1 cellular context compared by ENCODE assay signal in the genomic region with DNA sequence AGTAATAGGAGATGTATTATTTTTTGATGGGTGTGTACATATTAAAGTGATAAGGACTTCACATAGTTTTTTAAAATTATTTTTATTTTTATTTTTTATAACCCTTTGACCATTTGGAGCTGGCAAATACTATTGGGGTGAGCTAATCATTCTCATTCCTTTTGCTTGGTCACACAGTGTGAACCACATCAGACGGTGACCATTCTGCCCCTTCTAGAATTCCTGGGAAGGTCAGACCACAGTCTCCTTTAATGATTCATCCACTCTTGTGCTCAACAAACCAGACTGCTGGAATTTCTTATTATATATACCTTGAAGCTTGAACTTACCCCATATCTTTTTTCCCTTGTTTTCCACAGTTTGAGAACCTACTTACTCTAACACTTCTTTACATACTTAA.
TF ChIP-seq lines count a peak whose summit lies in the region.

No MANE protein-coding gene starts in this region.

TF ChIP-seq in HCT116, 20 proteins besides CTCF, POLR2A, EP300 and RAD21 (continued from another document):
- no peak for TF ChIP-seq POLR2AphosphoS5 (IDR thresholded peaks at IDR 0.05; ENCODE audit: low read depth, low read length)
- TF ChIP-seq, protein P1, sequence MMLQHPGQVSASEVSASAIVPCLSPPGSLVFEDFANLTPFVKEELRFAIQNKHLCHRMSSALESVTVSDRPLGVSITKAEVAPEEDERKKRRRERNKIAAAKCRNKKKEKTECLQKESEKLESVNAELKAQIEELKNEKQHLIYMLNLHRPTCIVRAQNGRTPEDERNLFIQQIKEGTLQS (IDR thresholded peaks at IDR 0.05): no peak
- no peak for TF ChIP-seq ELF1 (IDR thresholded peaks at IDR 0.05; ENCODE audit: borderline replicate concordance, low read depth)
- peak; percentile 35 for TF ChIP-seq SP1 (IDR thresholded peaks at IDR 0.05; ENCODE audit: low read depth)
- TF ChIP-seq FOSL1 (IDR thresholded peaks at IDR 0.05; ENCODE audit: low read depth): peak; percentile 44; the same call in 1 of the 2 replicates
- TF ChIP-seq EZH2phosphoT487 (IDR thresholded peaks at IDR 0.05; ENCODE audit: borderline replicate concordance): no peak
